ENCODE assay signal across 18 cellular contexts in genomic region chr2:57343391-57344006, GRCh38.
"Had no signal": no experiment of that assay in that cellular context is flagged by ENCODE, and none has a peak within 500 bp of the region (broad histone marks: within the 10 kb centered on the region; RNA-seq: fewer than 3 reads in every experiment).

No MANE protein-coding gene starts in this region.

- H3K27ac ChIP-seq: brain microvascular endothelial cell, esophagus muscularis mucosa, sigmoid colon, spleen, suprapubic skin had no signal

- H3K36me3 Mint-ChIP-seq: activated naive CD8-positive, alpha-beta T cell treated with anti-CD3 and anti-CD28 coated beads, Interleukin-2, amount 10 ng/mL, durations not matched to agents 7 days and 5 days had no signal

- ATAC-seq: left ventricle myocardium superior had no signal

- H3K4me1 Mint-ChIP-seq: activated CD4-positive, alpha-beta T cell treated with anti-CD3 and anti-CD28 coated beads, Interleukin-2, amount 10 ng/mL, durations not matched to agents 24 days and 14 days; activated naive CD8-positive, alpha-beta T cell treated with anti-CD3 and anti-CD28 coated beads, Interleukin-2, amount 10 ng/mL, durations not matched to agents 7 days and 5 days had no signal

- H3K4me1 ChIP-seq: esophagus muscularis mucosa, sigmoid colon, spleen, suprapubic skin had no signal

- H3K27me3 Mint-ChIP-seq: activated CD4-positive, alpha-beta T cell treated with anti-CD3 and anti-CD28 coated beads, Interleukin-2, amount 10 ng/mL, durations not matched to agents 24 days and 14 days; activated naive CD8-positive, alpha-beta T cell treated with anti-CD3 and anti-CD28 coated beads, Interleukin-2, amount 10 ng/mL, durations not matched to agents 7 days and 5 days; stimulated activated naive CD8-positive, alpha-beta T cell treated with anti-CD3 and anti-CD28 coated beads, Interleukin-15, Interleukin-2, amounts not matched to agents 100 ng/mL and 50 ng/mL, for 24 hours had no signal

- H3K4me3 Mint-ChIP-seq: activated CD4-positive, alpha-beta T cell treated with anti-CD3 and anti-CD28 coated beads, Interleukin-2, amount 10 ng/mL, durations not matched to agents 24 days and 14 days; activated naive CD8-positive, alpha-beta T cell treated with anti-CD3 and anti-CD28 coated beads, Interleukin-2, amount 10 ng/mL, durations not matched to agents 7 days and 5 days; nephron progenitor cell; stimulated activated naive CD8-positive, alpha-beta T cell treated with anti-CD3 and anti-CD28 coated beads, Interleukin-15, Interleukin-2, amounts not matched to agents 100 ng/mL and 50 ng/mL, for 24 hours; T-helper 2 cell treated with Interferon-gamma antibody and Interleukin-4, amounts not matched to agents 5 μg/mL and 100 μg/mL, for 36 hours had no signal

- DNase-seq: activated CD4-positive, alpha-beta T cell treated with anti-CD3 and anti-CD28 coated beads, Interleukin-2, amount 10 ng/mL, durations not matched to agents 24 days and 14 days; activated CD4-positive, CD25-positive, alpha-beta regulatory T cell; activated gamma-delta T cell treated with Interleukin-2 at 50 U/mL for 16 hours; activated naive CD8-positive, alpha-beta T cell treated with anti-CD3 and anti-CD28 coated beads, Interleukin-2, amount 10 ng/mL, durations not matched to agents 7 days and 5 days; anterior cingulate cortex; brain microvascular endothelial cell; cerebellar nuclear complex; dermis blood vessel endothelial cell; hypothalamus; left ventricle myocardium superior; mesenchymal stem cell; nephron progenitor cell; sigmoid colon; spleen had no signal

- H3K27ac Mint-ChIP-seq: activated CD4-positive, alpha-beta T cell treated with anti-CD3 and anti-CD28 coated beads, Interleukin-2, amount 10 ng/mL, durations not matched to agents 24 days and 14 days; activated naive CD8-positive, alpha-beta T cell treated with anti-CD3 and anti-CD28 coated beads, Interleukin-2, amount 10 ng/mL, durations not matched to agents 7 days and 5 days; nephron progenitor cell; stimulated activated naive CD8-positive, alpha-beta T cell treated with anti-CD3 and anti-CD28 coated beads, Interleukin-15, Interleukin-2, amounts not matched to agents 100 ng/mL and 50 ng/mL, for 24 hours; T-helper 2 cell treated with Interferon-gamma antibody and Interleukin-4, amounts not matched to agents 5 μg/mL and 100 μg/mL, for 36 hours had no signal

- H3K27me3 ChIP-seq: brain microvascular endothelial cell, esophagus muscularis mucosa, sigmoid colon, spleen, suprapubic skin had no signal
